ENCODE assay signal across 8 cellular contexts in the genomic region with DNA sequence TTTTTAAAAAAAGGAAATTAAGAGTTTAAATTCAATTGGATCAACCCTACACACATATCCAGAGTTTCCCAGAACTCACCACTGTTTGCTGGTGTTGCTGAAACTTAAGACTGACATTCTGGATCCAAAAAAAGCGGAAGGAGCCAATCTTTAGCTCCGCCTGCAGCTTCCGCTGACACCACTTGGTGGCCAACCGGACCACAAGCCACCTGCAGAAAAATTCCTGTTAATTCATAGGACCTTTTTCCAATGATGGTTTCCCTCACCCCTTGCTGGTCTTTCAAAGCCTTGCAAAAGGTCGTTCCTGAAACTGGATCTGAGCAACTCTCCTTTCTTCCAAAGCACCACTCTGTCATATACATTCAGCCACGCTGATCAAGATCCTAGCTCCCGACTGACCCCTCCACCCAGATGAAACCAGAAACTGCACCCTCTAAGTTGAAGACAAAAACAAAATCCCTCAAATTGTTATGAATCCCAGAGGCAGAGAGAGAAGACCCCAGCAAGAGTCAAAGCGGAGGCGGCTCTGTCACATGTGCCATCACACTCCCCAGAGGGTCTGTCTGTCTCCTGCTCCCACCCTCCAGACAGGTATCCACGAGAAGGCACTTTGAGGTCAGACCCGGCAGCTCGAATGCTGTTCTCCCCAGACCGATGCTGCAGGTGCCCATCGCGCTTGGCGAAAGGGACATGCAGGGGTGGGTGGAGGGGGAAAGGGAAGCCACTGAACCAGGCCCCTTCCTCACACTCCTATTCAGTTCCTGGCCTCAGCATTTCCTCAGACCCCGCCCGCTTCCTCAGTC. TPM values are rescaled to one million over a fixed set of nuclear protein-coding genes. Genes with fewer than 3 reads are reported as not detected.
DNase-seq lines count a peak whose midpoint lies in the region; ATAC-seq and TF ChIP-seq lines count a peak whose summit lies in the region.

No MANE protein-coding gene starts in this region.

- H3K9me3 ChIP-seq in gastroesophageal sphincter (no peaks in the 10 kb centered on the region), neuron (ENCODE audit: low read length) (no peaks in the 10 kb centered on the region)

- 0 to 7% methylated on average over 3 to 12 of the region's 18 CpGs for WGBS in gastroesophageal sphincter (ENCODE audit: low coverage in 1 of 2), 2 donors

- H3K27me3 ChIP-seq in gastroesophageal sphincter (no peaks in the 10 kb centered on the region), neuron (ENCODE audit: insufficient read depth, low read length) (no peaks in the 10 kb centered on the region)

- ATAC-seq in HG02763 (IDR thresholded peaks at IDR 0.05; ENCODE audit: unreplicated experiment) (peak; percentile 13), gastroesophageal sphincter (no peak)

- H3K27me3 Mint-ChIP-seq in activated naive CD4-positive, alpha-beta T cell treated with anti-CD3 and anti-CD28 coated beads, Interleukin-2, amount 10 ng/mL, durations not matched to agents 7 days and 5 days = no peaks in the 10 kb centered on the region

- TF ChIP-seq CTCF in gastroesophageal sphincter (IDR thresholded peaks at IDR 0.05) = peak; percentile 20 to 54 (median 43)

- CTCF ChIA-PET in activated naive CD4-positive, alpha-beta T cell treated with anti-CD3 and anti-CD28 coated beads, Interleukin-2, amount 10 ng/mL, durations not matched to agents 7 days and 5 days (lab: Charles Lee) = interaction anchor here (0.6 to 5.0 kb wide), 11 partner anchors 9 to 473 kb away, joined by 3 to 35 read pairs (median 3); a partner anchor contains a TSS

- peak overlapping the region; percentile 89 for H3K27ac Mint-ChIP-seq in activated naive CD4-positive, alpha-beta T cell treated with anti-CD3 and anti-CD28 coated beads, Interleukin-2, amount 10 ng/mL, durations not matched to agents 7 days and 5 days

- TF ChIP-seq POLR2A in gastroesophageal sphincter (IDR thresholded peaks at IDR 0.05) = no peak

- no peak for TF ChIP-seq EP300 in gastroesophageal sphincter (IDR thresholded peaks at IDR 0.05)

- peaks cover 6 to 42% (median 8%) of the 10 kb centered on the region in 3 donors for H3K4me1 ChIP-seq in gastroesophageal sphincter
- peaks cover 15% of the 10 kb centered on the region for H3K4me1 ChIP-seq in neuron (ENCODE audit: insufficient read depth, low read length)

- peak overlapping the region; percentile 87 to 98 (median 92) for H3K27ac ChIP-seq in gastroesophageal sphincter

- H3K4me1 Mint-ChIP-seq in activated naive CD4-positive, alpha-beta T cell treated with anti-CD3 and anti-CD28 coated beads, Interleukin-2, amount 10 ng/mL, durations not matched to agents 7 days and 5 days = peaks cover 38% of the 10 kb centered on the region

- no peaks in the 10 kb centered on the region for H3K9me3 Mint-ChIP-seq in activated naive CD4-positive, alpha-beta T cell treated with anti-CD3 and anti-CD28 coated beads, Interleukin-2, amount 10 ng/mL, durations not matched to agents 7 days and 5 days

- H3K36me3 ChIP-seq in gastroesophageal sphincter (peaks cover 0 to 56% of the 10 kb centered on the region in 2 donors), neuron (ENCODE audit: insufficient read depth, low read length) (peaks cover 52% of the 10 kb centered on the region)

- peak overlapping the region; percentile 88 for H3K4me3 Mint-ChIP-seq in activated naive CD4-positive, alpha-beta T cell treated with anti-CD3 and anti-CD28 coated beads, Interleukin-2, amount 10 ng/mL, durations not matched to agents 7 days and 5 days

- peak; percentile 78 for DNase-seq in NCI-H82 (lab: John Stamatoyannopoulos, UW)
- no peak for DNase-seq in NCI-H82 treated with DMSO at 0.1 percent for 48 hours (lab: John Stamatoyannopoulos, UW; ENCODE audit: unreplicated experiment)
- DNase-seq in NOMO-1 (lab: John Stamatoyannopoulos, UW; ENCODE audit: unreplicated experiment in 2 of 2) = peak; percentile 39 to 73
- DNase-seq in activated naive CD4-positive, alpha-beta T cell treated with anti-CD3 and anti-CD28 coated beads, Interleukin-2, amount 10 ng/mL, durations not matched to agents 7 days and 5 days = peak; percentile 52
- no peak for DNase-seq in middle frontal gyrus (ENCODE audit: extremely low spot score, low spot score)

- H3K4me3 ChIP-seq in gastroesophageal sphincter (peak overlapping the region; percentile 78 to 82), neuron (ENCODE audit: low read length) (peak overlapping the region; percentile 95)

- H2AFZ ChIP-seq in neuron (ENCODE audit: low read depth, low read length) = no peak overlapping the region

- peaks cover 37% of the 10 kb centered on the region for H3K36me3 Mint-ChIP-seq in activated naive CD4-positive, alpha-beta T cell treated with anti-CD3 and anti-CD28 coated beads, Interleukin-2, amount 10 ng/mL, durations not matched to agents 7 days and 5 days

RNA-seq across cellular contexts. Expression of a gene that starts 0.8 kb away (rescaled TPM):
- 100 to 1,000 TPM in 3 of 4 donors, 10 to 100 TPM in 1; 97.5 to 116 (median 106) TPM for total RNA-seq in gastroesophageal sphincter

RNA-seq across cellular contexts. Expression of a gene that starts 17.5 kb away (rescaled TPM):
- total RNA-seq in gastroesophageal sphincter = 10 to 100 TPM; 29.5 to 43.2 (median 36.1) TPM

RNA-seq across cellular contexts. Expression of a gene that starts 17.8 kb away (rescaled TPM):
- 10 to 100 TPM; 48.7 to 87.3 (median 71.9) TPM for total RNA-seq in gastroesophageal sphincter

RNA-seq across cellular contexts. Expression of a gene that starts 30.2 kb away (rescaled TPM):
- 1 to 10 TPM in 3 of 4 donors, under 1 TPM in 1; 0.59 to 8.1 (median 3.1) TPM for total RNA-seq in gastroesophageal sphincter

RNA-seq across cellular contexts. Expression of a gene that starts 45.4 kb away (rescaled TPM):
- 1 to 10 TPM; 1.4 to 4.9 (median 2.6) TPM for total RNA-seq in gastroesophageal sphincter

Comparison
In these comparisons a context has a peak if more than half of its experiments do, and no peak if none do; other contexts are left out.
1. DNase-seq: peak in NCI-H82 (single experiment), NOMO-1 (2 of 2) and activated naive CD4-positive, alpha-beta T cell treated with anti-CD3 and anti-CD28 coated beads, Interleukin-2, amount 10 ng/mL, durations not matched to agents 7 days and 5 days (single experiment); none in NCI-H82 treated with DMSO at 0.1 percent for 48 hours (single experiment) and middle frontal gyrus (single experiment).